1 cellular context compared by ENCODE assay signal in genomic region chr4:94536649-94537464, GRCh38.
TF ChIP-seq lines count a peak whose summit lies in the region.

No MANE protein-coding gene starts in this region.

TF ChIP-seq in WTC11, 78 proteins besides CTCF, POLR2A, EP300 and RAD21 (continued from another document):
- no peak for TF ChIP-seq ARID4B (CRISPR knock-in tag; IDR thresholded peaks at IDR 0.05; ENCODE audit: borderline replicate concordance)
- TF ChIP-seq ZNF671 (CRISPR knock-in tag; IDR thresholded peaks at IDR 0.05), result no peak
- TF ChIP-seq NR1H2 (CRISPR knock-in tag; IDR thresholded peaks at IDR 0.05), result no peak
- TF ChIP-seq OVOL2 (CRISPR knock-in tag; IDR thresholded peaks at IDR 0.05; ENCODE audit: borderline replicate concordance), result no peak
- no peak for TF ChIP-seq USF1 (CRISPR knock-in tag; IDR thresholded peaks at IDR 0.05)
